18 cellular contexts compared by ENCODE assay signal in genomic region chr1:4700801-4701200, GRCh38. TPM values are rescaled to one million over a fixed set of nuclear protein-coding genes. Genes with fewer than 3 reads are reported as not detected.
DNase-seq lines count a peak whose midpoint lies in the region; ATAC-seq, FAIRE-seq and TF ChIP-seq lines count a peak whose summit lies in the region.
"Had no signal": no experiment of that assay in that cellular context is flagged by ENCODE, and none has a peak within 500 bp of the region (broad histone marks: within the 10 kb centered on the region; RNA-seq: fewer than 3 reads in every experiment).

No MANE protein-coding gene starts in this region.

- H3K36me3 ChIP-seq in spleen, result no peaks in the 10 kb centered on the region
- H3K36me3 ChIP-seq: esophagus squamous epithelium, WERI-Rb-1 had no signal

- no peak overlapping the region for H3K4me3 ChIP-seq in spleen
- H3K4me3 ChIP-seq: coronary artery, esophagus squamous epithelium had no signal

- H3K27me3 ChIP-seq in spleen (replicated peaks in 1 of 7), result peaks cover 0 to 11% (median 0%) of the 10 kb centered on the region in 7 donors

- H3K9me3 ChIP-seq in spleen, result no peaks in the 10 kb centered on the region
- H3K9me3 ChIP-seq: esophagus squamous epithelium had no signal

- no peak for TF ChIP-seq POLR2A in spleen (IDR thresholded peaks at IDR 0.05)

- intact Hi-C loops in spleen (cut with DNase I; ENCODE audit: low total_unique reads), result no loop called here

- ATAC-seq in SK-N-SH treated with all-trans-retinoic acid at 6 μM for 48 hours, result no peak
- ATAC-seq: CD8-positive, alpha-beta T cell had no signal

- no peak for FAIRE-seq in frontal cortex (lab: Jason Lieb, UNC)
- FAIRE-seq: A204.1 had no signal

- DNase-seq in NCI-H82 (lab: John Stamatoyannopoulos, UW), result peak; percentile 11
- DNase-seq in NCI-H82 treated with DMSO at 0.1 percent for 48 hours (lab: John Stamatoyannopoulos, UW; ENCODE audit: unreplicated experiment), result no peak
- peak; percentile 88 for DNase-seq in NCI-H345 (lab: John Stamatoyannopoulos, UW)
- DNase-seq in frontal cortex (ENCODE audit: low spot score in 2 of 2), result peak; percentile 55 to 63
- peak; percentile 65 for DNase-seq in spleen
- no peak for DNase-seq in activated gamma-delta T cell (lab: John Stamatoyannopoulos, UW)
- DNase-seq in SK-N-DZ (ENCODE audit: low spot score), result no peak
- DNase-seq: activated T-cell treated with anti-CD3 and anti-CD28 coated beads for 4 hours; CD8-positive, alpha-beta T cell; esophagus squamous epithelium; HFFc6; mesendoderm; MV-4-11; stimulated activated CD4-positive, alpha-beta T cell treated with anti-CD3 and anti-CD28 coated beads, Interleukin-12 subunit alpha, Interleukin-12 subunit beta, amount 100 ng/mL, for 4 hours; WERI-Rb-1 had no signal

- no peak overlapping the region for H3K27ac ChIP-seq in spleen
- H3K27ac ChIP-seq: coronary artery, esophagus squamous epithelium, WERI-Rb-1 had no signal

- 61 to 82% (median 67%) methylated on average over 12 to 13 of the region's 13 CpGs for WGBS in spleen, 5 donors

- TF ChIP-seq CTCF in spleen (IDR thresholded peaks at IDR 0.05 in 8 of 11, conservative IDR thresholded peaks at IDR 0.05 in 3 of 11), result no peak

- H3K4me1 ChIP-seq in spleen, result no peaks in the 10 kb centered on the region

TF ChIP-seq in SK-N-SH treated with all-trans-retinoic acid at 6 μM for 48 hours, 23 proteins besides CTCF, POLR2A, EP300 and RAD21:
- TF ChIP-seq ESRRG (CRISPR knock-in tag; IDR thresholded peaks at IDR 0.05), result no peak
- no peak for TF ChIP-seq ZFP30 (CRISPR knock-in tag; IDR thresholded peaks at IDR 0.05)
- TF ChIP-seq OSR1 (CRISPR knock-in tag; IDR thresholded peaks at IDR 0.05), result no peak

RNA-seq across cellular contexts. Expression of gene AJAP1, which starts 46.4 kb away (rescaled TPM):
- total RNA-seq in frontal cortex (16.7 TPM), spleen (10 to 100 TPM in 2 of 7 donors, 1 to 10 TPM in 5; 1.7 to 13.3 (median 2.9) TPM)
- under 1 TPM; 0.04 to 0.27 (median 0.26) TPM for polyA plus RNA-seq in spleen
- polyA plus RNA-seq in SK-N-DZ (2014; cell fraction: cytosol; rRNA removed), result not detected in 2 replicates
- polyA plus RNA-seq in SK-N-DZ (2014; cell fraction: nucleus; rRNA removed), result not detected in 2 replicates
- total RNA-seq: HFFc6 had no signal

Comparison
In these comparisons a context has a peak if more than half of its experiments do, and no peak if none do; other contexts are left out.
1. DNase-seq: peak in NCI-H82 (single experiment), NCI-H345 (single experiment), frontal cortex (2 of 2) and spleen (single experiment); none in NCI-H82 treated with DMSO at 0.1 percent for 48 hours (single experiment), activated gamma-delta T cell (single experiment) and SK-N-DZ (single experiment).